ENCODE assay signal across 8 cellular contexts in the genomic region with DNA sequence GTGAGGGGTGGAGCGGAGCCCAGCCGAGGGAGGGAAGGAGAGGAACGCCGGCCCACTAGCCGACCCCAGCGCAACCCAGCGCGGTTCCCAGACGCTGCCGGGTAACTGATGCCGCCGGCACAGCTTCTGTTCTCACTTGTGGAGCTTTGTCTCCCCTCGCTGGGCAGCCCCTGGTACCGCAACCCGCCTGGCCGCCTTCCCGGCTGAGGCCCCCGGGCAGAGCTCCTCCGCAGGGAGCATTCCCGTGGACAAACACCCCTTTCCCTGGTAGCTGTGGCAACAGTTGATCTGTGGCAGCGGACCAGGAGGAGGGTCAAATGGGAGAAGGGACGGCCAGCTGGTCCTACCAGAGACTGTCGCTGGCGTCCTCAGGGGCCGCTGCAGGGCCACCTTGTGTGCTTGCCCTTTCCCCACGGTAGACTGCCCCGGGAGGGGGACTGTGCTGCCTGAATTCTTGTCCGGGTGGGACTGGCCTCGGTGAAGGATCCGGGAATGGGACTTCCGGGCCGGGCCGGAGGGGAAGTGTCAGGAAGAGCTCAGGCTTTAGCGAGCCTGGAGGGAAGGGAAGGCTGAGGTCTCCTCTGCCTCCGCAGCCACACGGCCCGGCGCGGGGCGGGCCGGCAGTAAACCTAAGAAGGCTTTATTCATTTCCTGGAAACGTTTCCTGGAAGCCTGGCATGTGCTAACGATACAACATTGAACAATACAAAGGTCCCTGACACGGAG.
DNase-seq lines count a peak whose midpoint lies in the region; ATAC-seq and TF ChIP-seq lines count a peak whose summit lies in the region.

No MANE protein-coding gene starts in this region.

- CTCF ChIA-PET in activated CD4-positive, alpha-beta T cell treated with anti-CD3 and anti-CD28 coated beads, Interleukin-2, amount 10 ng/mL, durations not matched to agents 7 days and 5 days (lab: Charles Lee): no interaction called here

- H3K27ac Mint-ChIP-seq in activated CD4-positive, alpha-beta T cell treated with anti-CD3 and anti-CD28 coated beads, Interleukin-2, amount 10 ng/mL, durations not matched to agents 7 days and 5 days: no peak overlapping the region

- peaks cover 23% of the 10 kb centered on the region for H3K27me3 Mint-ChIP-seq in activated CD4-positive, alpha-beta T cell treated with anti-CD3 and anti-CD28 coated beads, Interleukin-2, amount 10 ng/mL, durations not matched to agents 7 days and 5 days

- no peaks in the 10 kb centered on the region for H3K36me3 ChIP-seq in right lobe of liver
- no peaks in the 10 kb centered on the region for H3K36me3 ChIP-seq in testis (ENCODE audit: low read depth, missing control alignments)

- H3K27ac ChIP-seq in dorsolateral prefrontal cortex (peak overlapping the region in 26 of 59 donors; percentile 4 to 85 (median 45)), right lobe of liver (peak overlapping the region; percentile 12 to 81 (median 67)), testis (peak overlapping the region; percentile 35 to 41)

- H3K36me3 Mint-ChIP-seq in activated CD4-positive, alpha-beta T cell treated with anti-CD3 and anti-CD28 coated beads, Interleukin-2, amount 10 ng/mL, durations not matched to agents 7 days and 5 days (ENCODE audit: low read depth): no peaks in the 10 kb centered on the region

- TF ChIP-seq CTCF in dorsolateral prefrontal cortex (IDR thresholded peaks at IDR 0.05 in 54 of 56, conservative IDR thresholded peaks at IDR 0.05 in 2 of 56; ENCODE audit: low read depth in 1 of 56, partially characterized antibody in 56 of 56) (peak in 54 of 56 donors; percentile 23 to 84 (median 68)), right lobe of liver (IDR thresholded peaks at IDR 0.05) (peak; percentile 56 to 72 (median 66)), testis (IDR thresholded peaks at IDR 0.05) (peak; percentile 26 to 46 (median 38))

- intact Hi-C loops in dorsolateral prefrontal cortex (cut with DNase I): loop anchor here in 1 of 2 donors (5.0 to 10.0 kb wide), 2 partner anchors 122 to 1200 kb away; no protein-coding TSS in a partner anchor
- intact Hi-C loops in right lobe of liver (cut with DNase I): no loop called here
- intact Hi-C loops in testis (cut with DNase I; ENCODE audit: low total_unique reads): no loop called here

- DNase-seq in activated CD4-positive, alpha-beta T cell treated with anti-CD3 and anti-CD28 coated beads for 48 hours: peak; percentile 16
- DNase-seq in activated CD4-positive, alpha-beta T cell treated with anti-CD3 and anti-CD28 coated beads, Interleukin-2, amount 10 ng/mL, durations not matched to agents 7 days and 5 days: no peak
- DNase-seq in NCI-H748 treated with DMSO at 0.1 percent for 48 hours (lab: John Stamatoyannopoulos, UW) (peak; percentile 49), dorsolateral prefrontal cortex (peak; percentile 46 to 84 (median 73)), right lobe of liver (peak; percentile 73 to 82 (median 76)), testis (peak; percentile 85)
- no peak for DNase-seq in effector CD8-positive, alpha-beta T cell (lab: John Stamatoyannopoulos, UW)

- TF ChIP-seq POLR2A in right lobe of liver (IDR thresholded peaks at IDR 0.05) (peak; percentile 38), testis (IDR thresholded peaks at IDR 0.05) (no peak)

- H3K27me3 ChIP-seq in dorsolateral prefrontal cortex: peaks cover 0 to 6% (median 0%) of the 10 kb centered on the region in 45 donors
- H3K27me3 ChIP-seq in right lobe of liver: no peaks in the 10 kb centered on the region
- no peaks in the 10 kb centered on the region for H3K27me3 ChIP-seq in testis

- H3K4me3 ChIP-seq in dorsolateral prefrontal cortex: peak overlapping the region in 58 of 59 donors; percentile 10 to 72 (median 53)
- peak overlapping the region; percentile 46 to 71 (median 53) for H3K4me3 ChIP-seq in right lobe of liver
- H3K4me3 ChIP-seq in testis: peak overlapping the region; percentile 66 to 78

- no peaks in the 10 kb centered on the region for H3K4me1 ChIP-seq in right lobe of liver
- H3K4me1 ChIP-seq in testis: no peaks in the 10 kb centered on the region

- no peak overlapping the region for H3K4me3 Mint-ChIP-seq in activated CD4-positive, alpha-beta T cell treated with anti-CD3 and anti-CD28 coated beads, Interleukin-2, amount 10 ng/mL, durations not matched to agents 7 days and 5 days

- ATAC-seq in right lobe of liver: peak; percentile 93 to 96 (median 94)
- no peak for ATAC-seq in HG02840 (IDR thresholded peaks at IDR 0.05; ENCODE audit: low FRiP score, unreplicated experiment)

- H3K9me3 ChIP-seq in right lobe of liver: no peaks in the 10 kb centered on the region
- no peaks in the 10 kb centered on the region for H3K9me3 ChIP-seq in testis

- peaks cover 9% of the 10 kb centered on the region for H3K4me1 Mint-ChIP-seq in activated CD4-positive, alpha-beta T cell treated with anti-CD3 and anti-CD28 coated beads, Interleukin-2, amount 10 ng/mL, durations not matched to agents 7 days and 5 days

- under 1% methylated on average over 29 of the region's 44 CpGs for WGBS in right lobe of liver (ENCODE audit: insufficient coverage, low coverage, low lambda C conversion rate, missing lambda C conversion rate)
- 1% methylated on average over 24 to 44 of the region's 44 CpGs for WGBS in testis, 2 donors

- POLR2A ChIA-PET in activated CD4-positive, alpha-beta T cell treated with anti-CD3 and anti-CD28 coated beads, Interleukin-2, amount 10 ng/mL, durations not matched to agents 7 days and 5 days (lab: Charles Lee): no interaction called here

- H3K9me3 Mint-ChIP-seq in activated CD4-positive, alpha-beta T cell treated with anti-CD3 and anti-CD28 coated beads, Interleukin-2, amount 10 ng/mL, durations not matched to agents 7 days and 5 days: no peaks in the 10 kb centered on the region

Comparison
In these comparisons a context has a peak if more than half of its experiments do, and no peak if none do; other contexts are left out.
1. DNase-seq: peak in activated CD4-positive, alpha-beta T cell treated with anti-CD3 and anti-CD28 coated beads for 48 hours (single experiment), NCI-H748 treated with DMSO at 0.1 percent for 48 hours (single experiment), dorsolateral prefrontal cortex (10 of 10), right lobe of liver (3 of 3) and testis (single experiment); none in activated CD4-positive, alpha-beta T cell treated with anti-CD3 and anti-CD28 coated beads, Interleukin-2, amount 10 ng/mL, durations not matched to agents 7 days and 5 days (single experiment) and effector CD8-positive, alpha-beta T cell (single experiment).
2. Peak in every context shown above with its lines, with median percentiles within 50 percentile points of each other: H3K4me3 ChIP-seq and CTCF ChIP-seq.